1 cellular context compared by ENCODE assay signal in the genomic region with DNA sequence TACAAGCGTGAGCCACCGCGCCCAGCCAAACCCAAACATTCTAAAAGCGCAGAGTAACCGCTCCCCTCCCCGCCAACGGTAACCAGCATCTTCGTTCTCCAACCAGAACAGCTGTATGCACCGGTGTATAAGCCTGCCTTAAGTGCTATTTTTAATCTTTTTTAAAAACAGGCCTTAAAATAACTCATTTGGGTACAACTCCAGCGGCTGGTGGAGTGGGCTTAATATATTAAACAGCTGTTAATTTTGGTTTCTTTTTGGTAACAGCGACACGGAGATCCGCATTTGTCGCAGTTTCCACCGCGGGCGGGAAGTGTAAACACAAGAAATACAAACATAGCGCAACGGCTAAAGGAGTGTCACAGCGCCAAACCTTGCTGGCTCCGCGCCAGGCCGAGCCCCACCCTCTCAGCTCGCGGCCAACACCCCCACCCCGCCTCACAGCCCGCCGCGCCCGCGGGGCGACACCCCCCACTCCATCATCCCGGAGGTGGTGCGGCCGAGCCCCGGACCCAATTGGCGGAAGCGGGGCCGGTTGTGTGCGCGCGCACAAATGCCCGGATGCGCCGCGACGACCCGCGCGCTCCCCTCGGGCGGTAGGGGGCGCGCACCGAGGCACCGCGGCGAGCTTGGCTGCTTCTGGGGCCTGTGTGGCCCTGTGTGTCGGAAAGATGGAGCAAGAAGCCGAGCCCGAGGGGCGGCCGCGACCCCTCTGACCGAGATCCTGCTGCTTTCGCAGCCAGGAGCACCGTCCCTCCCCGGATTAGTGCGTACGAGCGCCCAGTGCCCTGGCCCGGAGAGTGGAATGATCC.
TF ChIP-seq lines count a peak whose summit lies in the region.

A gene (plus strand): TSS at position 602 of the 812 bp plus-strand sequence. CDS start 301 bp downstream, outside the sequence.

TF ChIP-seq in HepG2, 621 proteins besides CTCF, POLR2A, EP300 and RAD21 (continued from another document and continues in another):
- TF ChIP-seq, protein P1, sequence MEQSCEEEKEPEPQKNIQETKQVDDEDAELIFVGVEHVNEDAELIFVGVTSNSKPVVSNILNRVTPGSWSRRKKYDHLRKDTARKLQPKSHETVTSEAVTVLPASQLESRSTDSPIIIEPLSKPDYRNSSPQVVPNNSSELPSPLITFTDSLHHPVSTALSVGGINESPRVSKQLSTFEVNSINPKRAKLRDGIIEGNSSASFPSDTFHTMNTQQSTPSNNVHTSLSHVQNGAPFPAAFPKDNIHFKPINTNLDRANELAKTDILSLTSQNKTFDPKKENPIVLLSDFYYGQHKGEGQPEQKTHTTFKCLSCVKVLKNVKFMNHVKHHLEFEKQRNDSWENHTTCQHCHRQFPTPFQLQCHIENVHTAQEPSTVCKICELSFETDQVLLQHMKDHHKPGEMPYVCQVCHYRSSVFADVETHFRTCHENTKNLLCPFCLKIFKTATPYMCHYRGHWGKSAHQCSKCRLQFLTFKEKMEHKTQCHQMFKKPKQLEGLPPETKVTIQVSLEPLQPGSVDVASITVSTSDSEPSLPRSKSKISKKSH (CRISPR knock-in tag; IDR thresholded peaks at IDR 0.05; ENCODE audit: borderline replicate concordance) = peak; percentile 79; the same call in 1 of the 2 replicates
- TF ChIP-seq ZNF282 (IDR thresholded peaks at IDR 0.05; ENCODE audit: partially characterized antibody) (no peak), HNF4G (IDR thresholded peaks at IDR 0.05; ENCODE audit: borderline replicate concordance, low read depth, low read length) (peak; percentile 17; the same call in 1 of the 2 replicates), HNF4G (CRISPR knock-in tag; IDR thresholded peaks at IDR 0.05; ENCODE audit: borderline replicate concordance, low read depth) (no peak), EHMT2 (IDR thresholded peaks at IDR 0.05; ENCODE audit: borderline replicate concordance, low read depth, low read length) (no peak), MYNN (CRISPR knock-in tag; IDR thresholded peaks at IDR 0.05; ENCODE audit: low read depth) (no peak), LCORL (IDR thresholded peaks at IDR 0.05) (peak; percentile 75), LCORL (CRISPR knock-in tag; IDR thresholded peaks at IDR 0.05) (peak; percentile 72; the same call in 1 of the 2 replicates), ZNF547 (CRISPR knock-in tag; IDR thresholded peaks at IDR 0.05) (peak; percentile 61; the same call in 1 of the 2 replicates), ZNF317 (CRISPR knock-in tag; IDR thresholded peaks at IDR 0.05) (peak; percentile 66), KAT2B (IDR thresholded peaks at IDR 0.05; ENCODE audit: borderline replicate concordance, low read depth, low read length) (no peak), ZNF256 (CRISPR knock-in tag; conservative IDR thresholded peaks at IDR 0.05) (0 out of 2 replicates have a peak, but pooled peaks have one; percentile 25), ZNF776 (CRISPR knock-in tag; IDR thresholded peaks at IDR 0.05) (peak; percentile 56; the same call in 1 of the 2 replicates), ZNF607 (CRISPR knock-in tag; IDR thresholded peaks at IDR 0.05; ENCODE audit: borderline replicate concordance) (peak; percentile 69; the same call in 1 of the 2 replicates), ZBTB1 (CRISPR knock-in tag; IDR thresholded peaks at IDR 0.05; ENCODE audit: borderline replicate concordance) (no peak), ZC3H4 (CRISPR knock-in tag; IDR thresholded peaks at IDR 0.05; ENCODE audit: borderline replicate concordance) (peak; percentile 93), ZNF749 (CRISPR knock-in tag; IDR thresholded peaks at IDR 0.05; ENCODE audit: borderline replicate concordance) (no peak), ZNF567 (CRISPR knock-in tag; IDR thresholded peaks at IDR 0.05; ENCODE audit: borderline replicate concordance) (no peak), KDM4B (CRISPR knock-in tag; IDR thresholded peaks at IDR 0.05) (no peak), REXO4 (CRISPR knock-in tag; IDR thresholded peaks at IDR 0.05; ENCODE audit: borderline replicate concordance) (no peak), GLI4 (CRISPR knock-in tag; IDR thresholded peaks at IDR 0.05; ENCODE audit: borderline replicate concordance) (no peak)
- TF ChIP-seq, protein P2, sequence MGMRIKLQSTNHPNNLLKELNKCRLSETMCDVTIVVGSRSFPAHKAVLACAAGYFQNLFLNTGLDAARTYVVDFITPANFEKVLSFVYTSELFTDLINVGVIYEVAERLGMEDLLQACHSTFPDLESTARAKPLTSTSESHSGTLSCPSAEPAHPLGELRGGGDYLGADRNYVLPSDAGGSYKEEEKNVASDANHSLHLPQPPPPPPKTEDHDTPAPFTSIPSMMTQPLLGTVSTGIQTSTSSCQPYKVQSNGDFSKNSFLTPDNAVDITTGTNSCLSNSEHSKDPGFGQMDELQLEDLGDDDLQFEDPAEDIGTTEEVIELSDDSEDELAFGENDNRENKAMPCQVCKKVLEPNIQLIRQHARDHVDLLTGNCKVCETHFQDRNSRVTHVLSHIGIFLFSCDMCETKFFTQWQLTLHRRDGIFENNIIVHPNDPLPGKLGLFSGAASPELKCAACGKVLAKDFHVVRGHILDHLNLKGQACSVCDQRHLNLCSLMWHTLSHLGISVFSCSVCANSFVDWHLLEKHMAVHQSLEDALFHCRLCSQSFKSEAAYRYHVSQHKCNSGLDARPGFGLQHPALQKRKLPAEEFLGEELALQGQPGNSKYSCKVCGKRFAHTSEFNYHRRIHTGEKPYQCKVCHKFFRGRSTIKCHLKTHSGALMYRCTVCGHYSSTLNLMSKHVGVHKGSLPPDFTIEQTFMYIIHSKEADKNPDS (CRISPR knock-in tag; IDR thresholded peaks at IDR 0.05) = no peak
- TF ChIP-seq, protein P3, sequence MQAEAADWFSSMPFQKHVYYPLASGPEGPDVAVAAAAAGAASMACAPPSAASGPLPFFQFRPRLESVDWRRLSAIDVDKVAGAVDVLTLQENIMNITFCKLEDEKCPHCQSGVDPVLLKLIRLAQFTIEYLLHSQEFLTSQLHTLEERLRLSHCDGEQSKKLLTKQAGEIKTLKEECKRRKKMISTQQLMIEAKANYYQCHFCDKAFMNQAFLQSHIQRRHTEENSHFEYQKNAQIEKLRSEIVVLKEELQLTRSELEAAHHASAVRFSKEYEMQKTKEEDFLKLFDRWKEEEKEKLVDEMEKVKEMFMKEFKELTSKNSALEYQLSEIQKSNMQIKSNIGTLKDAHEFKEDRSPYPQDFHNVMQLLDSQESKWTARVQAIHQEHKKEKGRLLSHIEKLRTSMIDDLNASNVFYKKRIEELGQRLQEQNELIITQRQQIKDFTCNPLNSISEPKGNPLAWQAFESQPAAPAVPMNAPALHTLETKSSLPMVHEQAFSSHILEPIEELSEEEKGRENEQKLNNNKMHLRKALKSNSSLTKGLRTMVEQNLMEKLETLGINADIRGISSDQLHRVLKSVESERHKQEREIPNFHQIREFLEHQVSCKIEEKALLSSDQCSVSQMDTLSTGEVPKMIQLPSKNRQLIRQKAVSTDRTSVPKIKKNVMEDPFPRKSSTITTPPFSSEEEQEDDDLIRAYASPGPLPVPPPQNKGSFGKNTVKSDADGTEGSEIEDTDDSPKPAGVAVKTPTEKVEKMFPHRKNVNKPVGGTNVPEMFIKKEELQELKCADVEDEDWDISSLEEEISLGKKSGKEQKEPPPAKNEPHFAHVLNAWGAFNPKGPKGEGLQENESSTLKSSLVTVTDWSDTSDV (CRISPR knock-in tag; IDR thresholded peaks at IDR 0.05) = peak; percentile 92
- TF ChIP-seq, protein P4, sequence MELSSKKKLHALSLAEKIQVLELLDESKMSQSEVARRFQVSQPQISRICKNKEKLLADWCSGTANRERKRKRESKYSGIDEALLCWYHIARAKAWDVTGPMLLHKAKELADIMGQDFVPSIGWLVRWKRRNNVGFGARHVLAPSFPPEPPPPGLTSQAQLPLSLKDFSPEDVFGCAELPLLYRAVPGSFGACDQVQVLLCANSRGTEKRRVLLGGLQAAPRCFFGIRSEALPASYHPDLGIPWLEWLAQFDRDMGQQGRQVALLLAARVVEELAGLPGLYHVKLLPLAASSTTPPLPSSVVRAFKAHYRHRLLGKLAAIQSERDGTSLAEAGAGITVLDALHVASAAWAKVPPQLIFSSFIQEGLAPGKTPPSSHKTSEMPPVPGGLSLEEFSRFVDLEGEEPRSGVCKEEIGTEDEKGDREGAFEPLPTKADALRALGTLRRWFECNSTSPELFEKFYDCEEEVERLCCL (CRISPR knock-in tag; IDR thresholded peaks at IDR 0.05; ENCODE audit: borderline replicate concordance) = no peak
- TF ChIP-seq, protein P5, sequence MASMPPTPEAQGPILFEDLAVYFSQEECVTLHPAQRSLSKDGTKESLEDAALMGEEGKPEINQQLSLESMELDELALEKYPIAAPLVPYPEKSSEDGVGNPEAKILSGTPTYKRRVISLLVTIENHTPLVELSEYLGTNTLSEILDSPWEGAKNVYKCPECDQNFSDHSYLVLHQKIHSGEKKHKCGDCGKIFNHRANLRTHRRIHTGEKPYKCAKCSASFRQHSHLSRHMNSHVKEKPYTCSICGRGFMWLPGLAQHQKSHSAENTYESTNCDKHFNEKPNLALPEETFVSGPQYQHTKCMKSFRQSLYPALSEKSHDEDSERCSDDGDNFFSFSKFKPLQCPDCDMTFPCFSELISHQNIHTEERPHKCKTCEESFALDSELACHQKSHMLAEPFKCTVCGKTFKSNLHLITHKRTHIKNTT (CRISPR knock-in tag; IDR thresholded peaks at IDR 0.05) = no peak
- TF ChIP-seq, protein P6, sequence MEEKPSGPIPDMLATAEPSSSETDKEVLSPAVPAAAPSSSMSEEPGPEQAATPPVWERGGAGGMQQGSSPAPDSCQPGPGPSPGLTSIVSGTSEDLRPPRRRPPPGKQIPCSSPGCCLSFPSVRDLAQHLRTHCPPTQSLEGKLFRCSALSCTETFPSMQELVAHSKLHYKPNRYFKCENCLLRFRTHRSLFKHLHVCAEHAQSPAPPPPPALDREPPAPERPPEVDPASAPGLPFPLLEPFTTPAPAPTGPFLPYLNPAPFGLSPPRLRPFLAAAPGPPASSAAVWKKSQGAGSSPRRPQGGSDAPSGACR (CRISPR knock-in tag; IDR thresholded peaks at IDR 0.05) = peak; percentile 30
- TF ChIP-seq, protein P7, sequence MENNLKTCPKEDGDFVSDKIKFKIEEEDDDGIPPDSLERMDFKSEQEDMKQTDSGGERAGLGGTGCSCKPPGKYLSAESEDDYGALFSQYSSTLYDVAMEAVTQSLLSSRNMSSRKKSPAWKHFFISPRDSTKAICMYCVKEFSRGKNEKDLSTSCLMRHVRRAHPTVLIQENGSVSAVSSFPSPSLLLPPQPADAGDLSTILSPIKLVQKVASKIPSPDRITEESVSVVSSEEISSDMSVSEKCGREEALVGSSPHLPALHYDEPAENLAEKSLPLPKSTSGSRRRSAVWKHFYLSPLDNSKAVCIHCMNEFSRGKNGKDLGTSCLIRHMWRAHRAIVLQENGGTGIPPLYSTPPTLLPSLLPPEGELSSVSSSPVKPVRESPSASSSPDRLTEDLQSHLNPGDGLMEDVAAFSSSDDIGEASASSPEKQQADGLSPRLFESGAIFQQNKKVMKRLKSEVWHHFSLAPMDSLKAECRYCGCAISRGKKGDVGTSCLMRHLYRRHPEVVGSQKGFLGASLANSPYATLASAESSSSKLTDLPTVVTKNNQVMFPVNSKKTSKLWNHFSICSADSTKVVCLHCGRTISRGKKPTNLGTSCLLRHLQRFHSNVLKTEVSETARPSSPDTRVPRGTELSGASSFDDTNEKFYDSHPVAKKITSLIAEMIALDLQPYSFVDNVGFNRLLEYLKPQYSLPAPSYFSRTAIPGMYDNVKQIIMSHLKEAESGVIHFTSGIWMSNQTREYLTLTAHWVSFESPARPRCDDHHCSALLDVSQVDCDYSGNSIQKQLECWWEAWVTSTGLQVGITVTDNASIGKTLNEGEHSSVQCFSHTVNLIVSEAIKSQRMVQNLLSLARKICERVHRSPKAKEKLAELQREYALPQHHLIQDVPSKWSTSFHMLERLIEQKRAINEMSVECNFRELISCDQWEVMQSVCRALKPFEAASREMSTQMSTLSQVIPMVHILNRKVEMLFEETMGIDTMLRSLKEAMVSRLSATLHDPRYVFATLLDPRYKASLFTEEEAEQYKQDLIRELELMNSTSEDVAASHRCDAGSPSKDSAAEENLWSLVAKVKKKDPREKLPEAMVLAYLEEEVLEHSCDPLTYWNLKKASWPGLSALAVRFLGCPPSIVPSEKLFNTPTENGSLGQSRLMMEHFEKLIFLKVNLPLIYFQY (CRISPR knock-in tag; IDR thresholded peaks at IDR 0.05; ENCODE audit: borderline replicate concordance) = peak; percentile 73
- TF ChIP-seq, protein P8, sequence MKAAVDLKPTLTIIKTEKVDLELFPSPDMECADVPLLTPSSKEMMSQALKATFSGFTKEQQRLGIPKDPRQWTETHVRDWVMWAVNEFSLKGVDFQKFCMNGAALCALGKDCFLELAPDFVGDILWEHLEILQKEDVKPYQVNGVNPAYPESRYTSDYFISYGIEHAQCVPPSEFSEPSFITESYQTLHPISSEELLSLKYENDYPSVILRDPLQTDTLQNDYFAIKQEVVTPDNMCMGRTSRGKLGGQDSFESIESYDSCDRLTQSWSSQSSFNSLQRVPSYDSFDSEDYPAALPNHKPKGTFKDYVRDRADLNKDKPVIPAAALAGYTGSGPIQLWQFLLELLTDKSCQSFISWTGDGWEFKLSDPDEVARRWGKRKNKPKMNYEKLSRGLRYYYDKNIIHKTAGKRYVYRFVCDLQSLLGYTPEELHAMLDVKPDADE (CRISPR knock-in tag; IDR thresholded peaks at IDR 0.05) = no peak
- TF ChIP-seq, protein P9, sequence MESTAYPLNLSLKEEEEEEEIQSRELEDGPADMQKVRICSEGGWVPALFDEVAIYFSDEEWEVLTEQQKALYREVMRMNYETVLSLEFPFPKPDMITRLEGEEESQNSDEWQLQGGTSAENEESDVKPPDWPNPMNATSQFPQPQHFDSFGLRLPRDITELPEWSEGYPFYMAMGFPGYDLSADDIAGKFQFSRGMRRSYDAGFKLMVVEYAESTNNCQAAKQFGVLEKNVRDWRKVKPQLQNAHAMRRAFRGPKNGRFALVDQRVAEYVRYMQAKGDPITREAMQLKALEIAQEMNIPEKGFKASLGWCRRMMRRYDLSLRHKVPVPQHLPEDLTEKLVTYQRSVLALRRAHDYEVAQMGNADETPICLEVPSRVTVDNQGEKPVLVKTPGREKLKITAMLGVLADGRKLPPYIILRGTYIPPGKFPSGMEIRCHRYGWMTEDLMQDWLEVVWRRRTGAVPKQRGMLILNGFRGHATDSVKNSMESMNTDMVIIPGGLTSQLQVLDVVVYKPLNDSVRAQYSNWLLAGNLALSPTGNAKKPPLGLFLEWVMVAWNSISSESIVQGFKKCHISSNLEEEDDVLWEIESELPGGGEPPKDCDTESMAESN (CRISPR knock-in tag; conservative IDR thresholded peaks at IDR 0.05) = peak; percentile 71; the same call in 1 of the 2 replicates
